14 cellular contexts compared by ENCODE assay signal in the genomic region with DNA sequence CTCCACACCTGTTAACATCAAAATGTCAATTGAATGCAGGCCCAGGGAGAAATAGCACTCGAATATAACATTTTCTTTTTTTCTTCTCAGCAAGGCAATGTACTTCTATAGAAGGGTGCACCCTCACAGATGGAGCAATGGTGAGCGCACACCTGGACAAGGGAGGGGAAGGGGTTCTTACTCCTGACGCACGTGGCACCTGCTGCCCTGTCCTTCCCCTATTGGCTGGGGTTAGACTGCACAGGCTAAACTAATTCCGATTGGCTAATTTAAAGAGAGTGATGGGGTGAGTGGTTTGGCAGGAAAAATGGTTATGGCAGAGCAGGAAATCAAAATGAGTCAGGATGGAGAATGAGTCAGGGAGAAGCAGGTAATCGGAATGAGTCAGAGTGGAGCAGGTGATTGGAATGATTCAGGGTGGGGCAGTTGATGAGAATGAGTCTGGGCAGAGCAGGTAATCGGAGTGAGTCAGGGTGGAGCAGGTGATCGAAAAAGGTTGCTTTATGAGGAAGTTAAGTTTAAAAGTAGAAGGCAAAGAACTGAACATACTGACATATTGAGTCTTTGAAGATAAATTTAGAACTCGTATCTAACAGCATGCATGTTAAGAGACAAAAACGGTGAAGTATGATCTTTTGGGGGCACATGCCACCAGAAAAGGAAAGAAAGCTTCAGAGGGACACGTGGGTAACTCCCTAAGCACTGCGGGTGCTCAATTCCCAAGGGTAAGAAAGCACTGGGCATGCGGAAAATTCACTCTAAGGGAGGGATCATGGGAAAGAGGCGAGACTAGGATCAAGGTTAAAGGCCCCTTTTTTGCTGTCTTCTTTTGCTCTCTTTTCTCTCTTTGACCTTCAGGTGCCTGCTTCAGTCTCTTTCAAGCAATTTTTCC.
A peak's percentile ranks its signal among the peaks of the same experiment; 100 is the strongest.
DNase-seq lines count a peak whose midpoint lies in the region; ATAC-seq and TF ChIP-seq lines count a peak whose summit lies in the region.
"Had no signal": no experiment of that assay in that cellular context is flagged by ENCODE, and none has a peak within 500 bp of the region (broad histone marks: within the 10 kb centered on the region; RNA-seq: fewer than 3 reads in every experiment).

No MANE protein-coding gene starts in this region.

- H3K79me2 ChIP-seq in osteoblast (ENCODE audit: insufficient read depth, low read length), result no peaks in the 10 kb centered on the region

- H3K27ac ChIP-seq in colonic mucosa (peak overlapping the region; percentile 56), osteoblast (ENCODE audit: low read depth, low read length) (peak overlapping the region; percentile 97)

- H3K9me3 Mint-ChIP-seq in glutamatergic neuron (ENCODE audit: unreplicated experiment), result peaks cover 2% of the 10 kb centered on the region
- H3K9me3 Mint-ChIP-seq: natural killer cell treated with Interleukin-12 subunit alpha and Interleukin-12 subunit beta and Interleukin-15 and Interleukin-18, amount 100 ng/mL, for 72 hours had no signal

- H3K4me1 ChIP-seq in colonic mucosa (no peaks in the 10 kb centered on the region), osteoblast (ENCODE audit: insufficient read depth, low read length) (peaks cover 24% of the 10 kb centered on the region)

- no peak overlapping the region for H3K4me3 Mint-ChIP-seq in glutamatergic neuron (ENCODE audit: unreplicated experiment)
- H3K4me3 Mint-ChIP-seq: activated naive CD8-positive, alpha-beta T cell; natural killer cell treated with Interleukin-12 subunit alpha and Interleukin-12 subunit beta and Interleukin-15 and Interleukin-18, amount 100 ng/mL, for 72 hours had no signal

- DNase-seq in DMS53 (lab: John Stamatoyannopoulos, UW) (peak; percentile 78), LoVo (ENCODE audit: low spot score) (peak; percentile 85), colonic mucosa (peak; percentile 82), osteoblast (ENCODE audit: insufficient read length, low spot score, missing footprints) (no peak), amniotic stem cell (lab: John Stamatoyannopoulos, UW) (no peak), NCI-H2227 (lab: John Stamatoyannopoulos, UW; ENCODE audit: unreplicated experiment) (no peak), glutamatergic neuron (no peak)
- DNase-seq: COR-L47; effector CD8-positive, alpha-beta T cell; NCI-H1930 had no signal

- TF ChIP-seq CTCF in colonic mucosa (IDR thresholded peaks at IDR 0.05) (no peak), osteoblast (IDR thresholded peaks at IDR 0.05; ENCODE audit: extremely low read depth, low read depth, low read length) (no peak), glutamatergic neuron (IDR thresholded peaks at IDR 0.05; ENCODE audit: partially characterized antibody, unreplicated experiment) (no peak)

- H3K27me3 Mint-ChIP-seq in glutamatergic neuron (ENCODE audit: unreplicated experiment), result no peaks in the 10 kb centered on the region

- H2AFZ ChIP-seq in osteoblast (ENCODE audit: low read length), result no peak overlapping the region

- H3K27me3 ChIP-seq in colonic mucosa (no peaks in the 10 kb centered on the region), osteoblast (ENCODE audit: insufficient read depth, low read length) (no peaks in the 10 kb centered on the region)

- H3K36me3 Mint-ChIP-seq in glutamatergic neuron (ENCODE audit: unreplicated experiment), result peaks cover 19% of the 10 kb centered on the region
- H3K36me3 Mint-ChIP-seq: natural killer cell treated with Interleukin-12 subunit alpha and Interleukin-12 subunit beta and Interleukin-15 and Interleukin-18, amount 100 ng/mL, for 72 hours had no signal

- H3K4me3 ChIP-seq in colonic mucosa (no peak overlapping the region), osteoblast (ENCODE audit: insufficient read depth, low read length) (no peak overlapping the region)

- intact Hi-C loops in colonic mucosa (cut with DNase I), result no loop called here

- no peak overlapping the region for H3K9ac ChIP-seq in colonic mucosa (ENCODE audit: low read depth in 2 of 2, low read length in 2 of 2)

- ATAC-seq in HG03457 (IDR thresholded peaks at IDR 0.05; ENCODE audit: unreplicated experiment), result no peak
- ATAC-seq: activated CD4-positive, CD25-positive, alpha-beta regulatory T cell treated with anti-CD3 and anti-CD28 coated beads, Interleukin-2, amount 50 U/mL, for 24 hours; natural killer cell treated with Interleukin-12 subunit alpha and Interleukin-12 subunit beta and Interleukin-15 and Interleukin-18, amount 100 ng/mL, for 72 hours had no signal

- H3K9me3 ChIP-seq in colonic mucosa (no peaks in the 10 kb centered on the region), osteoblast (ENCODE audit: low read depth, low read length) (no peaks in the 10 kb centered on the region)

- no peaks in the 10 kb centered on the region for H4K20me1 ChIP-seq in osteoblast (ENCODE audit: insufficient read depth, low read length)

- H3K27ac Mint-ChIP-seq in glutamatergic neuron (ENCODE audit: unreplicated experiment), result no peak overlapping the region
- H3K27ac Mint-ChIP-seq: activated naive CD8-positive, alpha-beta T cell; natural killer cell treated with Interleukin-12 subunit alpha and Interleukin-12 subunit beta and Interleukin-15 and Interleukin-18, amount 100 ng/mL, for 72 hours had no signal

- H3K4me1 Mint-ChIP-seq in glutamatergic neuron (ENCODE audit: low read depth, unreplicated experiment), result no peaks in the 10 kb centered on the region

- H3K4me2 ChIP-seq in osteoblast (ENCODE audit: insufficient read depth, low read length), result no peak overlapping the region

- H3K36me3 ChIP-seq in colonic mucosa (no peaks in the 10 kb centered on the region), osteoblast (ENCODE audit: insufficient read depth, low read length) (no peaks in the 10 kb centered on the region)

Comparison
In these comparisons a context has a peak if more than half of its experiments do, and no peak if none do; other contexts are left out.
1. DNase-seq: peak in DMS53 (single experiment), LoVo (single experiment) and colonic mucosa (single experiment); none in osteoblast (single experiment), amniotic stem cell (single experiment), NCI-H2227 (single experiment) and glutamatergic neuron (single experiment).